6 cellular contexts compared by ENCODE assay signal in the genomic region with DNA sequence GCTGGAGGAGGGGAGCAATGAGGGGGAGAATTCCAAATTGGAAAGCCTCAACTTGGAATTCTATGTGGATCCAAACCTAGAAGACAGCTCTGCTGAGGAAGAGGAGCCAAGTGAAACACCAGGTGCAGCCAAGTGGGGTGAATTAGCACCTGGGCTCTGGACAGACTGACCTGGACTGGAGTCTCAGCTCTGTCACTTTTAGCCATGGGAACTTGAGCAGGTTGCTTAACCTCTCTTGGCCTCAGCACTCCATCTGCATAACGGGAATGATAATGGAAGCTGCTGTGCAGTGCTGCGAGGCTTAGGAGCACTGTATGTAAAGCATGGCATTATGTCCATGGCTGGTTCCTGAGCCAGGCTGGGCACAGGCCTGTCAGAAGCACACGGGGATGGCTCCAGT. TPM values are rescaled to one million over a fixed set of nuclear protein-coding genes. Genes with fewer than 3 reads are reported as not detected.
"Had no signal": no experiment of that assay in that cellular context is flagged by ENCODE, and none has a peak within 500 bp of the region (broad histone marks: within the 10 kb centered on the region; RNA-seq: fewer than 3 reads in every experiment).

No MANE protein-coding gene starts in this region.

RNA-seq across cellular contexts. Expression of gene GOLGA8T, which starts 41.8 kb away (rescaled TPM):
- total RNA-seq: activated B cell treated with CpG ODN at 0.5 μM for 24 hours; activated CD4-positive, alpha-beta memory T cell treated with anti-CD3 and anti-CD28 coated beads, Interleukin-2, amount 10 ng/mL, durations not matched to agents 7 days and 5 days; activated CD4-positive, alpha-beta T cell treated with anti-CD3 and anti-CD28 coated beads for 36 hours; activated CD4-positive, alpha-beta T cell treated with anti-CD3 and anti-CD28 coated beads, Interleukin-2, amount 10 ng/mL, durations not matched to agents 24 days and 14 days; activated CD4-positive, alpha-beta T cell treated with anti-CD3 and anti-CD28 coated beads, Interleukin-2, amount 10 ng/mL, durations not matched to agents 7 days and 5 days; T-helper 1 cell treated with Interleukin-12 subunit alpha and Interleukin-12 subunit beta and Interleukin-4 antibody, amounts not matched to agents 30 ng/mL and 1 ng/mL, for 36 hours had no signal
